Comparison of ENCODE assay signal across 1 cellular context in the genomic region with DNA sequence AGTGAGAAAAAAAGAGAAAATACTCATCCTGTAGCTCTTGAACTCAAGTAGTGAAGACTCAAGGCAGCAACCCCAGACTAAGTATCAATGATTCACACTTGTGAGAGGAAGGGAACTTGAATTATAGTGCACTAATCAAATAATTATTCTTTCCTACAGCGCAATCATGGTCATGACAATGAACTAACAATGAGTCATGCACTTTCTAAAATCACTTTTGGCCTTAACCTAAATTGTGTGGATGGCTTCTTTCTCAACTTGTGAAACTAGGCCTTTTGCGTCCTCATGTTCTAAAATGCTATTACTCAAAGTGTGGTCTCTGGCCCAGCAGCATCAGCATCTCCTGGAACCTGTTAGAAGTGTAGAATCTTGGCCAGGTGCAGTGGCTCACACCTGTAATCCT.
TF ChIP-seq lines count a peak whose summit lies in the region.

No MANE protein-coding gene starts in this region.

TF ChIP-seq in HCT116, 20 proteins besides CTCF, POLR2A, EP300 and RAD21 (continued from another document):
- TF ChIP-seq, protein P1, sequence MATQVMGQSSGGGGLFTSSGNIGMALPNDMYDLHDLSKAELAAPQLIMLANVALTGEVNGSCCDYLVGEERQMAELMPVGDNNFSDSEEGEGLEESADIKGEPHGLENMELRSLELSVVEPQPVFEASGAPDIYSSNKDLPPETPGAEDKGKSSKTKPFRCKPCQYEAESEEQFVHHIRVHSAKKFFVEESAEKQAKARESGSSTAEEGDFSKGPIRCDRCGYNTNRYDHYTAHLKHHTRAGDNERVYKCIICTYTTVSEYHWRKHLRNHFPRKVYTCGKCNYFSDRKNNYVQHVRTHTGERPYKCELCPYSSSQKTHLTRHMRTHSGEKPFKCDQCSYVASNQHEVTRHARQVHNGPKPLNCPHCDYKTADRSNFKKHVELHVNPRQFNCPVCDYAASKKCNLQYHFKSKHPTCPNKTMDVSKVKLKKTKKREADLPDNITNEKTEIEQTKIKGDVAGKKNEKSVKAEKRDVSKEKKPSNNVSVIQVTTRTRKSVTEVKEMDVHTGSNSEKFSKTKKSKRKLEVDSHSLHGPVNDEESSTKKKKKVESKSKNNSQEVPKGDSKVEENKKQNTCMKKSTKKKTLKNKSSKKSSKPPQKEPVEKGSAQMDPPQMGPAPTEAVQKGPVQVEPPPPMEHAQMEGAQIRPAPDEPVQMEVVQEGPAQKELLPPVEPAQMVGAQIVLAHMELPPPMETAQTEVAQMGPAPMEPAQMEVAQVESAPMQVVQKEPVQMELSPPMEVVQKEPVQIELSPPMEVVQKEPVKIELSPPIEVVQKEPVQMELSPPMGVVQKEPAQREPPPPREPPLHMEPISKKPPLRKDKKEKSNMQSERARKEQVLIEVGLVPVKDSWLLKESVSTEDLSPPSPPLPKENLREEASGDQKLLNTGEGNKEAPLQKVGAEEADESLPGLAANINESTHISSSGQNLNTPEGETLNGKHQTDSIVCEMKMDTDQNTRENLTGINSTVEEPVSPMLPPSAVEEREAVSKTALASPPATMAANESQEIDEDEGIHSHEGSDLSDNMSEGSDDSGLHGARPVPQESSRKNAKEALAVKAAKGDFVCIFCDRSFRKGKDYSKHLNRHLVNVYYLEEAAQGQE (IDR thresholded peaks at IDR 0.05; ENCODE audit: low read depth): no peak
- TF ChIP-seq SP1 (IDR thresholded peaks at IDR 0.05; ENCODE audit: low read depth): no peak
- no peak for TF ChIP-seq EGR1 (IDR thresholded peaks at IDR 0.05; ENCODE audit: low read depth)
- TF ChIP-seq SIN3A (IDR thresholded peaks at IDR 0.05; ENCODE audit: low read depth): no peak
- no peak for TF ChIP-seq CEBPB (IDR thresholded peaks at IDR 0.05; ENCODE audit: low read depth)
